Comparison of ENCODE assay signal across 14 cellular contexts in the genomic region with DNA sequence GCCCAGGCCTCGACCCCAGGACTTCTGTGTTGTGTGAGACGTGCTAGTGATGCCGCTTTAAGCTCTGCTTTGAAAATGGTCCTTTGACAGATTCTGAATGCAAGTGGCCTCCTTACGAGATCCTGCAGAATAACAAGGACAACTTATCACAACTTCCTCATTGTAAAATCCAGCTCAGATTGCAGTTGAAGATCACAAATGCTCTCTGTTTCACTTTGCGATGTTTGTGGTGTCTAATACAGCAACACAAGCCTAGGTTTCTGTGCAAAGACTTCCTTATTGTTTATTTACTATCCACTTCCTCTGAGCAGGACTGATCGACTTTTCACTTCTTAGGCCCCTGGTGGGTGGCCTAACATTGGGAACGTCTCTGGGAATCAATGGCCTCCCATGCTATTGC. TPM values are rescaled to one million over a fixed set of nuclear protein-coding genes. Genes with fewer than 3 reads are reported as not detected.
DNase-seq lines count a peak whose midpoint lies in the region; FAIRE-seq and TF ChIP-seq lines count a peak whose summit lies in the region.
"Had no signal": no experiment of that assay in that cellular context is flagged by ENCODE, and none has a peak within 500 bp of the region (broad histone marks: within the 10 kb centered on the region; RNA-seq: fewer than 3 reads in every experiment).

No MANE protein-coding gene starts in this region.

- POLR2A ChIA-PET in CD8-positive, alpha-beta memory T cell (lab: Charles Lee) = no interaction called here

- H3K36me3 ChIP-seq in small intestine (ENCODE audit: control insufficient read depth in 2 of 2, insufficient read depth in 2 of 2, low read length in 2 of 2) (no peaks in the 10 kb centered on the region), tibial artery (no peaks in the 10 kb centered on the region)
- no peaks in the 10 kb centered on the region for H3K36me3 ChIP-seq in CD8-positive, alpha-beta memory T cell (ENCODE audit: insufficient read depth, low read length)
- H3K36me3 ChIP-seq: BE2C had no signal

- H3K27ac ChIP-seq in small intestine (ENCODE audit: low read depth in 1 of 2, low read length in 1 of 2) = peak overlapping the region in 1 of 2 donors; percentile 8
- H3K27ac ChIP-seq in tibial artery = no peak overlapping the region
- no peak overlapping the region for H3K27ac ChIP-seq in CD8-positive, alpha-beta memory T cell (ENCODE audit: low read depth, low read length)
- H3K27ac ChIP-seq: HL-60 had no signal

- DNase-seq in CD1c-positive myeloid dendritic cell (ENCODE audit: extremely low spot score) (peak; percentile 26), MV-4-11 (lab: John Stamatoyannopoulos, UW) (peak; percentile 44), small intestine (peak; percentile 35), tibial artery (no peak), NCI-H2107 (lab: John Stamatoyannopoulos, UW) (no peak)
- DNase-seq in CD8-positive, alpha-beta memory T cell = no peak
- DNase-seq: BE2C, Calu3, DMS 273 treated with DMSO at 0.1 percent for 48 hours had no signal

- H3K9me3 ChIP-seq in small intestine (ENCODE audit: control insufficient read depth, low read depth) (no peaks in the 10 kb centered on the region), tibial artery (no peaks in the 10 kb centered on the region)
- no peaks in the 10 kb centered on the region for H3K9me3 ChIP-seq in CD8-positive, alpha-beta memory T cell (ENCODE audit: low read length)
- H3K9me3 ChIP-seq: BE2C had no signal

- no peaks in the 10 kb centered on the region for H3K9me3 Mint-ChIP-seq in dendritic cell treated with granulocyte-macrophage colony-stimulating factor and Interleukin-4, amounts not matched to agents 40 ng/mL and 50 ng/mL, for 4 days
- H3K9me3 Mint-ChIP-seq in CD8-positive, alpha-beta memory T cell = no peaks in the 10 kb centered on the region

- H3K27me3 Mint-ChIP-seq in dendritic cell treated with granulocyte-macrophage colony-stimulating factor and Interleukin-4, amounts not matched to agents 40 ng/mL and 50 ng/mL, for 4 days = peaks cover 19% of the 10 kb centered on the region
- H3K27me3 Mint-ChIP-seq in CD8-positive, alpha-beta memory T cell = peaks cover 7 to 13% of the 10 kb centered on the region in 2 donors

- peak overlapping the region; percentile 62 for H3K27ac Mint-ChIP-seq in dendritic cell treated with granulocyte-macrophage colony-stimulating factor and Interleukin-4, amounts not matched to agents 40 ng/mL and 50 ng/mL, for 4 days
- H3K27ac Mint-ChIP-seq in CD8-positive, alpha-beta memory T cell = no peak overlapping the region

- H3K36me3 Mint-ChIP-seq in dendritic cell treated with granulocyte-macrophage colony-stimulating factor and Interleukin-4, amounts not matched to agents 40 ng/mL and 50 ng/mL, for 4 days (ENCODE audit: low read depth) = no peaks in the 10 kb centered on the region
- no peaks in the 10 kb centered on the region for H3K36me3 Mint-ChIP-seq in CD8-positive, alpha-beta memory T cell
- H3K36me3 Mint-ChIP-seq: CD14-positive monocyte had no signal

- no peak for TF ChIP-seq CTCF in tibial artery (IDR thresholded peaks at IDR 0.05)

- WGBS in small intestine, 3 donors = 45 to 58% (median 47%) methylated on average over 7 of the region's 7 CpGs

- intact Hi-C loops in dendritic cell treated with granulocyte-macrophage colony-stimulating factor and Interleukin-4, amounts not matched to agents 40 ng/mL and 50 ng/mL, for 4 days (cut with micrococcal nuclease) = no loop called here
- intact Hi-C loops in tibial artery (cut with DNase I; ENCODE audit: low total_unique reads) = no loop called here

- H3K4me3 Mint-ChIP-seq in dendritic cell treated with granulocyte-macrophage colony-stimulating factor and Interleukin-4, amounts not matched to agents 40 ng/mL and 50 ng/mL, for 4 days = no peak overlapping the region
- no peak overlapping the region for H3K4me3 Mint-ChIP-seq in CD8-positive, alpha-beta memory T cell
- H3K4me3 Mint-ChIP-seq: CD14-positive monocyte had no signal

- H3K27me3 ChIP-seq in small intestine (ENCODE audit: control insufficient read depth in 2 of 2, insufficient read depth in 2 of 2, low read length in 2 of 2) (peaks cover 0 to 2% of the 10 kb centered on the region in 2 donors), tibial artery (peaks cover 0 to 41% of the 10 kb centered on the region in 2 donors)
- no peaks in the 10 kb centered on the region for H3K27me3 ChIP-seq in CD8-positive, alpha-beta memory T cell (ENCODE audit: insufficient read depth, low read length, poor library complexity, severe bottlenecking)
- H3K27me3 ChIP-seq: BE2C had no signal

- no peaks in the 10 kb centered on the region for H3K4me1 ChIP-seq in small intestine (ENCODE audit: control insufficient read depth in 2 of 2, insufficient read depth in 1 of 2, low read depth in 1 of 2, low read length in 1 of 2)
- no peaks in the 10 kb centered on the region for H3K4me1 ChIP-seq in tibial artery
- H3K4me1 ChIP-seq in CD8-positive, alpha-beta memory T cell (ENCODE audit: insufficient read depth, low read length) = no peaks in the 10 kb centered on the region
- H3K4me1 ChIP-seq: BE2C had no signal

- FAIRE-seq in small intestine (lab: Jason Lieb, UNC) = no peak
- FAIRE-seq: A204.1, H54 had no signal

- H3K4me3 ChIP-seq in small intestine (ENCODE audit: low read depth in 1 of 2, low read length in 2 of 2) (no peak overlapping the region), tibial artery (no peak overlapping the region)
- no peak overlapping the region for H3K4me3 ChIP-seq in CD8-positive, alpha-beta memory T cell (ENCODE audit: low read length)

- H3K4me1 Mint-ChIP-seq in dendritic cell treated with granulocyte-macrophage colony-stimulating factor and Interleukin-4, amounts not matched to agents 40 ng/mL and 50 ng/mL, for 4 days (ENCODE audit: low read depth) = peaks cover 4% of the 10 kb centered on the region
- H3K4me1 Mint-ChIP-seq in CD8-positive, alpha-beta memory T cell = peaks cover 0 to 21% (median 11%) of the 10 kb centered on the region in 3 donors
- H3K4me1 Mint-ChIP-seq: CD14-positive monocyte had no signal

- CTCF ChIA-PET in CD8-positive, alpha-beta memory T cell (lab: Charles Lee) = interaction anchor here (0.8 kb wide), 1 partner anchor 79 kb away, joined by 3 read pairs; no protein-coding TSS in a partner anchor

RNA-seq across cellular contexts. Expression of a gene that starts 31.7 kb away (rescaled TPM):
- polyA plus RNA-seq in small intestine = 10 to 100 TPM in 1 of 3 donors, 1 to 10 TPM in 2; 5.8 to 70.1 (median 9.2) TPM
- total RNA-seq in CD8-positive, alpha-beta memory T cell = 10 to 100 TPM; 25.0 to 27.3 TPM
- polyA plus RNA-seq in CD8-positive, alpha-beta memory T cell = 29.5 TPM

Comparison
In these comparisons a context has a peak if more than half of its experiments do, and no peak if none do; other contexts are left out.
1. DNase-seq: peak in CD1c-positive myeloid dendritic cell (single experiment), MV-4-11 (single experiment) and small intestine (single experiment); none in tibial artery (0 of 2), NCI-H2107 (single experiment) and CD8-positive, alpha-beta memory T cell (0 of 5).